1 cellular context compared by ENCODE assay signal in the genomic region with DNA sequence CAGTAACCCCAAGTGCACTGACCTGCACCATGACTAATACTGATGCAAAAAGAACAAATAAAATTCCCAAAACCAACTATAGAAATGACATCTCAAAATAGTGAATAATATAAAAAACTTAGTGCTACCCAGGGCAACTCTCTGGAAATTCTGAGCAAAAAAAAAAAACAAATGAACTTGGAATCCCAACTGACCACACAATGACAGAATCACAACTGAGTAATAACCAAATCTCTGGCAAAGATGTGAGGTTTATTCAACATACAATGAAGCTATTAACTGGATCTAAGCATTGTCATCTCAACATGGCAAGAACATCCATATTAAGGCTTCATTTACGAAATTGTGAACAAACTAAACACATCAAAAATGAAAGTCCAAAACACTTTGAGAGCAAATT.
TF ChIP-seq lines count a peak whose summit lies in the region.

No MANE protein-coding gene starts in this region.

TF ChIP-seq in SK-N-SH, 30 proteins besides CTCF, POLR2A, EP300 and RAD21 (continued from another document):
- TF ChIP-seq, protein P1, sequence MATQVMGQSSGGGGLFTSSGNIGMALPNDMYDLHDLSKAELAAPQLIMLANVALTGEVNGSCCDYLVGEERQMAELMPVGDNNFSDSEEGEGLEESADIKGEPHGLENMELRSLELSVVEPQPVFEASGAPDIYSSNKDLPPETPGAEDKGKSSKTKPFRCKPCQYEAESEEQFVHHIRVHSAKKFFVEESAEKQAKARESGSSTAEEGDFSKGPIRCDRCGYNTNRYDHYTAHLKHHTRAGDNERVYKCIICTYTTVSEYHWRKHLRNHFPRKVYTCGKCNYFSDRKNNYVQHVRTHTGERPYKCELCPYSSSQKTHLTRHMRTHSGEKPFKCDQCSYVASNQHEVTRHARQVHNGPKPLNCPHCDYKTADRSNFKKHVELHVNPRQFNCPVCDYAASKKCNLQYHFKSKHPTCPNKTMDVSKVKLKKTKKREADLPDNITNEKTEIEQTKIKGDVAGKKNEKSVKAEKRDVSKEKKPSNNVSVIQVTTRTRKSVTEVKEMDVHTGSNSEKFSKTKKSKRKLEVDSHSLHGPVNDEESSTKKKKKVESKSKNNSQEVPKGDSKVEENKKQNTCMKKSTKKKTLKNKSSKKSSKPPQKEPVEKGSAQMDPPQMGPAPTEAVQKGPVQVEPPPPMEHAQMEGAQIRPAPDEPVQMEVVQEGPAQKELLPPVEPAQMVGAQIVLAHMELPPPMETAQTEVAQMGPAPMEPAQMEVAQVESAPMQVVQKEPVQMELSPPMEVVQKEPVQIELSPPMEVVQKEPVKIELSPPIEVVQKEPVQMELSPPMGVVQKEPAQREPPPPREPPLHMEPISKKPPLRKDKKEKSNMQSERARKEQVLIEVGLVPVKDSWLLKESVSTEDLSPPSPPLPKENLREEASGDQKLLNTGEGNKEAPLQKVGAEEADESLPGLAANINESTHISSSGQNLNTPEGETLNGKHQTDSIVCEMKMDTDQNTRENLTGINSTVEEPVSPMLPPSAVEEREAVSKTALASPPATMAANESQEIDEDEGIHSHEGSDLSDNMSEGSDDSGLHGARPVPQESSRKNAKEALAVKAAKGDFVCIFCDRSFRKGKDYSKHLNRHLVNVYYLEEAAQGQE (IDR thresholded peaks at IDR 0.05; ENCODE audit: low read depth, low read length): no peak
- TF ChIP-seq TAF1 (IDR thresholded peaks at IDR 0.05; ENCODE audit: borderline replicate concordance, low read depth, low read length): no peak
